In genomic region chr5:157866536-157866935, GRCh38 we compare ENCODE assay signal across 28 cellular contexts.
"Had no signal": no experiment of that assay in that cellular context is flagged by ENCODE, and none has a peak within 500 bp of the region (broad histone marks: within the 10 kb centered on the region; RNA-seq: fewer than 3 reads in every experiment).

No MANE protein-coding gene starts in this region.

- H3K4me1 ChIP-seq: left lung, pancreas, uterus had no signal

- H3K27me3 Mint-ChIP-seq: activated B cell treated with CpG ODN at 0.5 μM for 24 hours; activated naive CD4-positive, alpha-beta T cell treated with anti-CD3 and anti-CD28 coated beads, Interleukin-2, amount 50 U/mL, for 24 hours; activated naive CD8-positive, alpha-beta T cell treated with anti-CD3 and anti-CD28 coated beads, Interleukin-2, amount 50 U/mL, for 24 hours; stimulated activated naive CD8-positive, alpha-beta T cell treated with anti-CD3 and anti-CD28 coated beads, Interleukin-15, Interleukin-2, amounts not matched to agents 100 ng/mL and 50 ng/mL, for 24 hours; type B pancreatic cell had no signal

- H3K27me3 ChIP-seq: left lung, pancreas, uterus had no signal

- H3K27ac ChIP-seq: left lung, lower lobe of right lung, pancreas, thoracic aorta, uterus had no signal

- H3K4me3 ChIP-seq: left lung, lower lobe of right lung, mucosa of descending colon, pancreas, thoracic aorta, uterus had no signal

- H3K4me3 Mint-ChIP-seq: activated B cell treated with CpG ODN at 0.5 μM for 24 hours; activated CD8-positive, alpha-beta memory T cell treated with anti-CD3 and anti-CD28 coated beads, Interleukin-2, amount 10 ng/mL, durations not matched to agents 7 days and 5 days; activated CD8-positive, alpha-beta T cell treated with anti-CD3 and anti-CD28 coated beads, Interleukin-2, amount 10 ng/mL, durations not matched to agents 7 days and 5 days; activated naive CD4-positive, alpha-beta T cell treated with anti-CD3 and anti-CD28 coated beads, Interleukin-2, amount 50 U/mL, for 24 hours; activated naive CD8-positive, alpha-beta T cell treated with anti-CD3 and anti-CD28 coated beads, Interleukin-2, amount 50 U/mL, for 24 hours; central memory CD8-positive, alpha-beta T cell; dendritic cell treated with granulocyte-macrophage colony-stimulating factor and Interleukin-4, amounts not matched to agents 40 ng/mL and 50 ng/mL, for 4 days; endodermal cell; naive thymus-derived CD8-positive, alpha-beta T cell; neural crest cell; stimulated activated effector memory CD8-positive, alpha-beta T cell treated with anti-CD3 and anti-CD28 coated beads, Interleukin-12 subunit alpha, Interleukin-12 subunit beta, amount 100 ng/mL, for 72 hours; stimulated activated naive CD8-positive, alpha-beta T cell treated with anti-CD3 and anti-CD28 coated beads, Interleukin-15, Interleukin-2, amounts not matched to agents 100 ng/mL and 50 ng/mL, for 24 hours; type B pancreatic cell had no signal

- H3K36me3 Mint-ChIP-seq: activated CD8-positive, alpha-beta memory T cell treated with anti-CD3 and anti-CD28 coated beads, Interleukin-2, amount 10 ng/mL, durations not matched to agents 7 days and 5 days; activated naive CD4-positive, alpha-beta T cell treated with anti-CD3 and anti-CD28 coated beads, Interleukin-2, amount 50 U/mL, for 24 hours; stimulated activated effector memory CD8-positive, alpha-beta T cell treated with anti-CD3 and anti-CD28 coated beads, Interleukin-12 subunit alpha, Interleukin-12 subunit beta, amount 100 ng/mL, for 72 hours; type B pancreatic cell had no signal

- H3K9me3 ChIP-seq: left lung, lower lobe of right lung, mucosa of descending colon, pancreas, thoracic aorta, uterus had no signal

- DNase-seq: activated B cell treated with CpG ODN at 0.5 μM for 24 hours; activated CD8-positive, alpha-beta memory T cell treated with anti-CD3 and anti-CD28 coated beads, Interleukin-2, amount 10 ng/mL, durations not matched to agents 7 days and 5 days; activated CD8-positive, alpha-beta T cell treated with anti-CD3 and anti-CD28 coated beads, Interleukin-2, amount 10 ng/mL, durations not matched to agents 7 days and 5 days; activated naive CD8-positive, alpha-beta T cell treated with anti-CD3 and anti-CD28 coated beads, Interleukin-2, amount 50 U/mL, for 24 hours; activated T-cell treated with anti-CD3 and anti-CD28 coated beads, Interleukin-2, amount 50 U/mL, for 48 hours; anterior cingulate cortex; endodermal cell; left lung; lower lobe of right lung; mesendoderm; mucosa of descending colon; naive thymus-derived CD8-positive, alpha-beta T cell; nucleus accumbens; pancreas; right cardiac atrium; stimulated activated CD4-positive, alpha-beta T cell treated with anti-CD3 and anti-CD28 coated beads, Interleukin-12 subunit alpha, Interleukin-12 subunit beta, amount 100 ng/mL, for 4 hours; stimulated activated CD4-positive, alpha-beta T cell treated with anti-CD3 and anti-CD28 coated beads, Interleukin-4, amount 100 ng/mL, for 24 hours; T-helper 2 cell; uterus had no signal

- H3K27ac Mint-ChIP-seq: activated B cell treated with CpG ODN at 0.5 μM for 24 hours; activated CD8-positive, alpha-beta memory T cell treated with anti-CD3 and anti-CD28 coated beads, Interleukin-2, amount 10 ng/mL, durations not matched to agents 7 days and 5 days; activated CD8-positive, alpha-beta T cell treated with anti-CD3 and anti-CD28 coated beads, Interleukin-2, amount 10 ng/mL, durations not matched to agents 7 days and 5 days; activated naive CD4-positive, alpha-beta T cell treated with anti-CD3 and anti-CD28 coated beads, Interleukin-2, amount 50 U/mL, for 24 hours; activated naive CD8-positive, alpha-beta T cell treated with anti-CD3 and anti-CD28 coated beads, Interleukin-2, amount 50 U/mL, for 24 hours; activated T-helper 2 cell treated with anti-CD3 and anti-CD28 coated beads, Interferon-gamma antibody, Interleukin-2, Interleukin-4, amounts not matched to agents 10 μg/mL and 5 μg/mL and 100 μg/mL, durations not matched to agents 14 hours and 24 hours and 36 hours; dendritic cell treated with granulocyte-macrophage colony-stimulating factor and Interleukin-4, amounts not matched to agents 40 ng/mL and 50 ng/mL, for 4 days; endodermal cell; stimulated activated effector memory CD8-positive, alpha-beta T cell treated with anti-CD3 and anti-CD28 coated beads, Interleukin-12 subunit alpha, Interleukin-12 subunit beta, amount 100 ng/mL, for 72 hours; stimulated activated naive CD8-positive, alpha-beta T cell treated with anti-CD3 and anti-CD28 coated beads, Interleukin-15, Interleukin-2, amounts not matched to agents 100 ng/mL and 50 ng/mL, for 24 hours had no signal

- H3K4me1 Mint-ChIP-seq: central memory CD8-positive, alpha-beta T cell had no signal

- H3K36me3 ChIP-seq: left lung, lower lobe of right lung, pancreas, thoracic aorta, uterus had no signal

- H3K9me3 Mint-ChIP-seq: activated naive CD4-positive, alpha-beta T cell treated with anti-CD3 and anti-CD28 coated beads, Interleukin-2, amount 50 U/mL, for 24 hours; activated naive CD8-positive, alpha-beta T cell treated with anti-CD3 and anti-CD28 coated beads, Interleukin-2, amount 50 U/mL, for 24 hours; central memory CD8-positive, alpha-beta T cell; dendritic cell treated with granulocyte-macrophage colony-stimulating factor and Interleukin-4, amounts not matched to agents 40 ng/mL and 50 ng/mL, for 4 days; neural crest cell; stimulated activated naive CD8-positive, alpha-beta T cell treated with anti-CD3 and anti-CD28 coated beads, Interleukin-15, Interleukin-2, amounts not matched to agents 100 ng/mL and 50 ng/mL, for 24 hours; type B pancreatic cell had no signal
